In genomic region chr11:122025757-122026156, GRCh38 we compare ENCODE assay signal across 20 cellular contexts.
DNase-seq lines count a peak whose midpoint lies in the region; ATAC-seq and TF ChIP-seq lines count a peak whose summit lies in the region.
"Had no signal": no experiment of that assay in that cellular context is flagged by ENCODE, and none has a peak within 500 bp of the region (broad histone marks: within the 10 kb centered on the region; RNA-seq: fewer than 3 reads in every experiment).

No MANE protein-coding gene starts in this region.

- H3K27ac Mint-ChIP-seq in immature natural killer cell = no peak overlapping the region
- H3K27ac Mint-ChIP-seq: CD4-positive, CD25-positive, alpha-beta regulatory T cell; IgD-negative memory B cell had no signal

- no peaks in the 10 kb centered on the region for H3K36me3 ChIP-seq in HCT116 (ENCODE audit: control insufficient read depth in 1 of 2, insufficient read depth in 2 of 2, low read length in 2 of 2)
- H3K36me3 ChIP-seq in psoas muscle (ENCODE audit: insufficient read depth in 1 of 2, low read depth in 1 of 2) = no peaks in the 10 kb centered on the region
- no peaks in the 10 kb centered on the region for H3K36me3 ChIP-seq in right lobe of liver
- H3K36me3 ChIP-seq: SJSA1 had no signal

- peaks cover 0 to 4% (median 3%) of the 10 kb centered on the region in 3 donors for H3K27me3 Mint-ChIP-seq in immature natural killer cell (ENCODE audit: low read depth in 3 of 3)
- H3K27me3 Mint-ChIP-seq: CD4-positive, CD25-positive, alpha-beta regulatory T cell had no signal

- H3K4me1 ChIP-seq in HCT116 (ENCODE audit: control insufficient read depth in 1 of 2, insufficient read depth in 2 of 2, low read length in 2 of 2) (peaks cover 20 to 45% of the 10 kb centered on the region in 2 experiments; a peak in 3 of 4 replicates), psoas muscle (no peaks in the 10 kb centered on the region), right lobe of liver (no peaks in the 10 kb centered on the region)
- H3K4me1 ChIP-seq: SJSA1 had no signal

- peak; percentile 93 for ATAC-seq in HCT116
- ATAC-seq in psoas muscle = peak in 3 of 4 donors; percentile 49 to 67 (median 61)
- no peak for ATAC-seq in right lobe of liver
- ATAC-seq: GM12878, Panc1 had no signal

- TF ChIP-seq CTCF in HCT116 (IDR thresholded peaks at IDR 0.05 in 2 of 3, conservative IDR thresholded peaks at IDR 0.05 in 1 of 3; ENCODE audit: borderline replicate concordance in 1 of 3, insufficient read depth in 1 of 3, low read depth in 2 of 3, low read length in 2 of 3) (no peak), fibroblast of mammary gland (conservative IDR thresholded peaks at IDR 0.05; ENCODE audit: control insufficient read depth, insufficient read depth, low read depth, low read length) (no peak), psoas muscle (IDR thresholded peaks at IDR 0.05) (no peak), right lobe of liver (IDR thresholded peaks at IDR 0.05) (no peak)

- BruUV-seq in HCT116 (replicated peaks; lab: Mats Ljungman, UMichigan) = no TSS peak

- peaks cover 0 to 2% (median 0%) of the 10 kb centered on the region in 6 donors for H3K9me3 Mint-ChIP-seq in immature natural killer cell
- H3K9me3 Mint-ChIP-seq: IgD-negative memory B cell had no signal

- no peaks in the 10 kb centered on the region for H4K20me1 ChIP-seq in HCT116 (ENCODE audit: insufficient read depth)

- H3K27me3 ChIP-seq in HCT116 (ENCODE audit: insufficient read depth, low read length) = no peaks in the 10 kb centered on the region
- H3K27me3 ChIP-seq in psoas muscle (ENCODE audit: insufficient read depth in 3 of 3, low read length in 2 of 3) = no peaks in the 10 kb centered on the region
- no peaks in the 10 kb centered on the region for H3K27me3 ChIP-seq in right lobe of liver
- H3K27me3 ChIP-seq: SJSA1 had no signal

- H3K4me1 Mint-ChIP-seq in immature natural killer cell = no peaks in the 10 kb centered on the region
- H3K4me1 Mint-ChIP-seq: CD4-positive, CD25-positive, alpha-beta regulatory T cell; IgD-negative memory B cell had no signal

- CTCF ChIA-PET in HCT116 (lab: Charles Lee) = no interaction called here

- POLR2A ChIA-PET in HCT116 (lab: Charles Lee) = no interaction called here

- no peak for TF ChIP-seq POLR2A in HCT116 (IDR thresholded peaks at IDR 0.05; ENCODE audit: borderline replicate concordance, extremely low read depth, insufficient read depth, insufficient read length)
- TF ChIP-seq POLR2A in right lobe of liver (IDR thresholded peaks at IDR 0.05) = no peak

- WGBS in psoas muscle, 3 donors = 81 to 88% (median 84%) methylated on average over 12 of the region's 12 CpGs
- WGBS in right lobe of liver (ENCODE audit: insufficient coverage, low coverage, low lambda C conversion rate, missing lambda C conversion rate) = 79% methylated on average over 12 of the region's 12 CpGs

- TF ChIP-seq RAD21 in HCT116 (IDR thresholded peaks at IDR 0.05; ENCODE audit: low read depth) = no peak

- intact Hi-C loops in HCT116 (cut with micrococcal nuclease) (no loop called here), psoas muscle (cut with DNase I) (no loop called here), right lobe of liver (cut with DNase I) (no loop called here)

- H3K79me2 ChIP-seq in HCT116 (ENCODE audit: insufficient read depth, low read length) = peaks cover 49% of the 10 kb centered on the region

- H3K9ac ChIP-seq in HCT116 (ENCODE audit: low read length) = peak overlapping the region; percentile 66

- H3K27ac ChIP-seq in HCT116 (ENCODE audit: low read depth, low read length) = peak overlapping the region; percentile 38
- H3K27ac ChIP-seq in psoas muscle = no peak overlapping the region
- no peak overlapping the region for H3K27ac ChIP-seq in right lobe of liver
- H3K27ac ChIP-seq: SJSA1 had no signal

- H3K9me2 ChIP-seq in HCT116 (ENCODE audit: insufficient read depth) = no peaks in the 10 kb centered on the region

- H3K36me3 Mint-ChIP-seq in immature natural killer cell = no peaks in the 10 kb centered on the region
- H3K36me3 Mint-ChIP-seq: CD4-positive, CD25-positive, alpha-beta regulatory T cell; IgD-negative memory B cell had no signal

- no peaks in the 10 kb centered on the region for H3K9me3 ChIP-seq in HCT116 (ENCODE audit: control insufficient read depth in 1 of 2, insufficient read depth in 1 of 2, low read depth in 1 of 2, low read length in 2 of 2)
- no peaks in the 10 kb centered on the region for H3K9me3 ChIP-seq in psoas muscle
- no peaks in the 10 kb centered on the region for H3K9me3 ChIP-seq in right lobe of liver
- H3K9me3 ChIP-seq: SJSA1 had no signal

- H3K4me3 Mint-ChIP-seq in immature natural killer cell = no peak overlapping the region
- H3K4me3 Mint-ChIP-seq: CD4-positive, CD25-positive, alpha-beta regulatory T cell; IgD-negative memory B cell had no signal

- peak; percentile 77 for DNase-seq in HCT116 (ENCODE audit: low read depth, low spot score)
- peak; percentile 35 for DNase-seq in fibroblast of mammary gland (ENCODE audit: low read depth)
- DNase-seq in psoas muscle = no peak
- DNase-seq in 8988T = no peak
- no peak for DNase-seq in right lobe of liver
- DNase-seq in immature natural killer cell = no peak
- DNase-seq: CD4-positive, CD25-positive, alpha-beta regulatory T cell; DMS 273 treated with DMSO at 0.1 percent for 48 hours; DMS79 treated with DMSO at 0.1 percent for 48 hours; MV-4-11; NCI-H1105 treated with DMSO at 0.1 percent for 48 hours; NCI-H2081; NCI-H2171; NCI-H345; NCI-H524 had no signal

- peak overlapping the region; percentile 78 for H3K4me2 ChIP-seq in HCT116 (ENCODE audit: low read length)

- RAD21 ChIA-PET in HCT116 (lab: Charles Lee; ENCODE audit: low non-redundant PET in 1 of 2, low total read pairs in 2 of 2, uncharacterized antibody in 2 of 2, unreplicated experiment in 2 of 2) = no interaction called here

- H3K4me3 ChIP-seq in HCT116 (replicated peaks in 1 of 2; ENCODE audit: low read depth in 1 of 2, low read length in 2 of 2) (peak overlapping the region; percentile 58 to 65), fibroblast of mammary gland (ENCODE audit: control insufficient read depth, low read depth, low read length) (no peak overlapping the region), psoas muscle (peak overlapping the region; percentile 41), right lobe of liver (no peak overlapping the region)
- H3K4me3 ChIP-seq: GM12878, SJSA1 had no signal

- peak overlapping the region; percentile 97 for H2AFZ ChIP-seq in HCT116 (ENCODE audit: low read depth, low read length, poor library complexity, severe bottlenecking)

TF ChIP-seq in HCT116, 20 proteins besides CTCF, POLR2A, EP300 and RAD21 (continues in another document):
- TF ChIP-seq POLR2AphosphoS5 (IDR thresholded peaks at IDR 0.05; ENCODE audit: low read depth, low read length) = peak; percentile 96
- TF ChIP-seq SRF (IDR thresholded peaks at IDR 0.05; ENCODE audit: low read depth) = no peak
- TF ChIP-seq ZFX (IDR thresholded peaks at IDR 0.05) = peak; percentile 37; the same call in 1 of the 2 replicates

TF ChIP-seq in PFSK-1, 5 proteins besides CTCF, POLR2A, EP300 and RAD21:
- peak; percentile 96 for TF ChIP-seq TAF1 (IDR thresholded peaks at IDR 0.05; ENCODE audit: borderline replicate concordance, insufficient read depth, low read length)
- TF ChIP-seq SIN3A (IDR thresholded peaks at IDR 0.05; ENCODE audit: borderline replicate concordance, insufficient read depth, low read length) = peak; percentile 92; the same call in 1 of the 2 replicates
- peak; percentile 100 for TF ChIP-seq POLR2AphosphoS5 (IDR thresholded peaks at IDR 0.05; ENCODE audit: low read depth, low read length)
- TF ChIP-seq FOXP2 (optimal IDR thresholded peaks at IDR 0.05; ENCODE audit: borderline replicate concordance, extremely low read depth, extremely low read length, insufficient read depth) = no peak
- TF ChIP-seq, protein P1, sequence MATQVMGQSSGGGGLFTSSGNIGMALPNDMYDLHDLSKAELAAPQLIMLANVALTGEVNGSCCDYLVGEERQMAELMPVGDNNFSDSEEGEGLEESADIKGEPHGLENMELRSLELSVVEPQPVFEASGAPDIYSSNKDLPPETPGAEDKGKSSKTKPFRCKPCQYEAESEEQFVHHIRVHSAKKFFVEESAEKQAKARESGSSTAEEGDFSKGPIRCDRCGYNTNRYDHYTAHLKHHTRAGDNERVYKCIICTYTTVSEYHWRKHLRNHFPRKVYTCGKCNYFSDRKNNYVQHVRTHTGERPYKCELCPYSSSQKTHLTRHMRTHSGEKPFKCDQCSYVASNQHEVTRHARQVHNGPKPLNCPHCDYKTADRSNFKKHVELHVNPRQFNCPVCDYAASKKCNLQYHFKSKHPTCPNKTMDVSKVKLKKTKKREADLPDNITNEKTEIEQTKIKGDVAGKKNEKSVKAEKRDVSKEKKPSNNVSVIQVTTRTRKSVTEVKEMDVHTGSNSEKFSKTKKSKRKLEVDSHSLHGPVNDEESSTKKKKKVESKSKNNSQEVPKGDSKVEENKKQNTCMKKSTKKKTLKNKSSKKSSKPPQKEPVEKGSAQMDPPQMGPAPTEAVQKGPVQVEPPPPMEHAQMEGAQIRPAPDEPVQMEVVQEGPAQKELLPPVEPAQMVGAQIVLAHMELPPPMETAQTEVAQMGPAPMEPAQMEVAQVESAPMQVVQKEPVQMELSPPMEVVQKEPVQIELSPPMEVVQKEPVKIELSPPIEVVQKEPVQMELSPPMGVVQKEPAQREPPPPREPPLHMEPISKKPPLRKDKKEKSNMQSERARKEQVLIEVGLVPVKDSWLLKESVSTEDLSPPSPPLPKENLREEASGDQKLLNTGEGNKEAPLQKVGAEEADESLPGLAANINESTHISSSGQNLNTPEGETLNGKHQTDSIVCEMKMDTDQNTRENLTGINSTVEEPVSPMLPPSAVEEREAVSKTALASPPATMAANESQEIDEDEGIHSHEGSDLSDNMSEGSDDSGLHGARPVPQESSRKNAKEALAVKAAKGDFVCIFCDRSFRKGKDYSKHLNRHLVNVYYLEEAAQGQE (IDR thresholded peaks at IDR 0.05; ENCODE audit: insufficient read depth in 1 of 2, low read depth in 2 of 2, low read length in 2 of 2) = peak in 1 of 2 experiments; percentile 68; a peak in 2 of 4 replicates

Comparison
In these comparisons a context has a peak if more than half of its experiments do, and no peak if none do; other contexts are left out.
1. ATAC-seq: peak in HCT116 (single experiment) and psoas muscle (3 of 4); none in right lobe of liver (0 of 4).
2. DNase-seq: peak in HCT116 (single experiment) and fibroblast of mammary gland (single experiment); none in psoas muscle (0 of 2), 8988T (single experiment), right lobe of liver (0 of 3) and immature natural killer cell (0 of 3).
3. H3K4me3 ChIP-seq: peak in HCT116 (2 of 2) and psoas muscle (single experiment); none in fibroblast of mammary gland (single experiment) and right lobe of liver (0 of 3).